8 cellular contexts compared by ENCODE assay signal in the genomic region with DNA sequence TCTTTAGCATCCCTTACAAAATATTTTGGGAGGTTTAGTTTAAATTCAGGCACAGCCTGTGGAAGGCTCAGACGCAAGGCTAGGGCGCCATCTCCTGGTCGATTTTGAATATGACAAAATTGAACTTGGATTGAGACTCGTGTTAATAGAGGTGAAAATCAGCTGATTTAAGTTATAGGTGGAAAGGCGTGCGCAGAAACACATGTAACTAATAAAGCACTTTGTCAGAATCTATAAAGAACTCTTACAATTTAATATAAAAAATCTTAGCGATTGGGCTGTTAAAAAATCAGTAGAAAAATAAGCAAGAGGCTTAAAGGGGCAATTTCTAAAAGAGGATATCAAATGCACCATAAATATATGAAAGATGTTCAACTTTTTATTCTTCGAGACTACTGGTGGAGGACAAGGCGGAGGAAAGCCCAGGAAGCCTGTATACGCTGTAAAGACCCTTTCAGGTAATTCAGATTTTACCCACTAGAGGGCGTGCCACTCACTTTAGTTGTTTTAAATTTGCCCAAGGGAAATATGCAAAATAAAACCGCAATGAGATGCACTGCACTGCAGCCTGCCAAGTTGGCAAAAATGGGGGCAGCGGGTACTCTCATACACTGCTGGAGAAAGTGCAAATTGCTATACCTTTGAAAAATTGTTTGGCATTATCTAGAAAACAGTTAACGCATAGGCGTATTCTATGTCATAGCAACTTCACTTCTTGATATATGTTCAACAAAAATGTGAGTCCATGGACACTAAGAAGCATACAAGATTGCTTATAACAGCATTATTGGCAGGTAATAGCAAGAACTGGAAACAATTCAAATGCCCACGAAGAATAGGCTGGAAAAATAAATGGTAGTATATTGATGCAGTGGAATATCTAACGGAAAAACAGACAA.
DNase-seq lines count a peak whose midpoint lies in the region; ATAC-seq and TF ChIP-seq lines count a peak whose summit lies in the region.

No MANE protein-coding gene starts in this region.

- H3K56ac ChIP-seq in IMR-90 (ENCODE audit: extremely low read depth, insufficient read depth, low read length): no peak overlapping the region

- no peak overlapping the region for H2BK20ac ChIP-seq in IMR-90 (ENCODE audit: low read depth, low read length)

- WGBS in IMR-90 (ENCODE audit: extremely low coverage in 2 of 2, insufficient read length in 1 of 2), 2 experiments: 0% methylated on average over 2 of the region's 17 CpGs; no CpG with 5 or more reads in 1 of the 2 experiments

- peak overlapping the region; percentile 79 for H3K4me3 Mint-ChIP-seq in activated T-cell treated with anti-CD3 and anti-CD28 coated beads, Interleukin-2, amount 50 U/mL, for 4 hours
- peak overlapping the region; percentile 76 to 95 (median 91) for H3K4me3 Mint-ChIP-seq in naive thymus-derived CD8-positive, alpha-beta T cell
- H3K4me3 Mint-ChIP-seq in stimulated activated naive CD8-positive, alpha-beta T cell treated with anti-CD3 and anti-CD28 coated beads, Interleukin-15, Interleukin-2, amounts not matched to agents 100 ng/mL and 50 ng/mL, for 24 hours: peak overlapping the region; percentile 78

- intact Hi-C loops in IMR-90 (cut with micrococcal nuclease): loop anchor here (1.0 kb wide), 7 partner anchors 28 to 295 kb away; a partner anchor contains a TSS

- no peaks in the 10 kb centered on the region for H3K9me3 ChIP-seq in IMR-90 (ENCODE audit: control insufficient read depth, insufficient read depth, low read length)

- no peaks in the 10 kb centered on the region for H3K36me3 Mint-ChIP-seq in activated T-cell treated with anti-CD3 and anti-CD28 coated beads, Interleukin-2, amount 50 U/mL, for 4 hours (ENCODE audit: insufficient read depth)
- H3K36me3 Mint-ChIP-seq in naive thymus-derived CD8-positive, alpha-beta T cell: no peaks in the 10 kb centered on the region
- H3K36me3 Mint-ChIP-seq in stimulated activated naive CD8-positive, alpha-beta T cell treated with anti-CD3 and anti-CD28 coated beads, Interleukin-15, Interleukin-2, amounts not matched to agents 100 ng/mL and 50 ng/mL, for 24 hours (ENCODE audit: low read depth): no peaks in the 10 kb centered on the region

- DNase-seq in COLO829 (ENCODE audit: low spot score) (peak; percentile 43), IMR-90 (peak; percentile 77), OCI-M1 (lab: John Stamatoyannopoulos, UW) (peak; percentile 93), fibroblast of gingiva (ENCODE audit: low read depth) (peak; percentile 62)
- DNase-seq in activated T-cell treated with anti-CD3 and anti-CD28 coated beads, Interleukin-2, amount 50 U/mL, for 4 hours: peak; percentile 71
- peak; percentile 54 to 92 (median 82) for DNase-seq in naive thymus-derived CD8-positive, alpha-beta T cell

- peaks cover 44% of the 10 kb centered on the region for H3K4me1 Mint-ChIP-seq in activated T-cell treated with anti-CD3 and anti-CD28 coated beads, Interleukin-2, amount 50 U/mL, for 4 hours (ENCODE audit: low read depth)
- H3K4me1 Mint-ChIP-seq in naive thymus-derived CD8-positive, alpha-beta T cell: peaks cover 11 to 47% (median 35%) of the 10 kb centered on the region in 4 donors
- H3K4me1 Mint-ChIP-seq in stimulated activated naive CD8-positive, alpha-beta T cell treated with anti-CD3 and anti-CD28 coated beads, Interleukin-15, Interleukin-2, amounts not matched to agents 100 ng/mL and 50 ng/mL, for 24 hours (ENCODE audit: low read depth): peaks cover 54% of the 10 kb centered on the region

- peak overlapping the region; percentile 81; the same call in 1 of the 3 replicates for H2BK15ac ChIP-seq in IMR-90 (ENCODE audit: low read depth, low read length)

- 0 out of 4 replicates have a peak overlapping the region, but pooled peaks have one; percentile 6 to 26 for H4K8ac ChIP-seq in IMR-90 (ENCODE audit: low read depth in 2 of 2, low read length in 2 of 2)

- H3K27ac Mint-ChIP-seq in naive thymus-derived CD8-positive, alpha-beta T cell: peak overlapping the region; percentile 84 to 92 (median 90)
- H3K27ac Mint-ChIP-seq in stimulated activated naive CD8-positive, alpha-beta T cell treated with anti-CD3 and anti-CD28 coated beads, Interleukin-15, Interleukin-2, amounts not matched to agents 100 ng/mL and 50 ng/mL, for 24 hours: peak overlapping the region; percentile 85

- H4K5ac ChIP-seq in IMR-90 (ENCODE audit: low read depth, low read length): no peak overlapping the region

- TF ChIP-seq RAD21 in IMR-90 (IDR thresholded peaks at IDR 0.05; ENCODE audit: low read length): peak; percentile 95

- in situ Hi-C loops in IMR-90 (cut with MboI; ENCODE audit: low sequenced_read_pairs): loop anchor here (10.0 kb wide), 1 partner anchor 157 kb away; no protein-coding TSS in a partner anchor

- no peak overlapping the region for H4K91ac ChIP-seq in IMR-90 (ENCODE audit: insufficient read depth, low read depth, low read length)

- no peaks in the 10 kb centered on the region for H4K20me1 ChIP-seq in IMR-90 (ENCODE audit: insufficient read depth, low read length)

- H2AK9ac ChIP-seq in IMR-90 (replicated peaks; ENCODE audit: low read depth, low read length, poor library complexity): no peak overlapping the region

- no peaks in the 10 kb centered on the region for H3K27me3 ChIP-seq in IMR-90 (ENCODE audit: control insufficient read depth, insufficient read depth, low read length)

- peak; percentile 35; the same call in 1 of the 2 replicates for TF ChIP-seq POLR2A in IMR-90 (IDR thresholded peaks at IDR 0.05; ENCODE audit: low read depth, low read length)

- H3K4me1 ChIP-seq in IMR-90 (ENCODE audit: control insufficient read depth, insufficient read depth, low read length): peaks cover 19% of the 10 kb centered on the region

- H2AFZ ChIP-seq in IMR-90 (replicated peaks; ENCODE audit: low read length, poor library complexity): no peak overlapping the region

- no peak overlapping the region for H2AK5ac ChIP-seq in IMR-90 (ENCODE audit: low read depth, low read length)

- H3K27me3 Mint-ChIP-seq in activated T-cell treated with anti-CD3 and anti-CD28 coated beads, Interleukin-2, amount 50 U/mL, for 4 hours (ENCODE audit: low read depth): no peaks in the 10 kb centered on the region
- no peaks in the 10 kb centered on the region for H3K27me3 Mint-ChIP-seq in naive thymus-derived CD8-positive, alpha-beta T cell
- no peaks in the 10 kb centered on the region for H3K27me3 Mint-ChIP-seq in stimulated activated naive CD8-positive, alpha-beta T cell treated with anti-CD3 and anti-CD28 coated beads, Interleukin-15, Interleukin-2, amounts not matched to agents 100 ng/mL and 50 ng/mL, for 24 hours

- peak overlapping the region; percentile 28; the same call in 1 of the 2 replicates for H3K4me3 ChIP-seq in IMR-90 (ENCODE audit: insufficient read depth, low read depth, low read length)

- H3K9ac ChIP-seq in IMR-90 (ENCODE audit: low read depth, low read length): peak overlapping the region; percentile 27; the same call in 1 of the 2 replicates

- no peak overlapping the region for H3K14ac ChIP-seq in IMR-90 (replicated peaks; ENCODE audit: low read depth, low read length)

- H3K4ac ChIP-seq in IMR-90 (ENCODE audit: low read depth, low read length): no peak overlapping the region

- peak; percentile 61 for ATAC-seq in GM21515 (IDR thresholded peaks at IDR 0.05; ENCODE audit: unreplicated experiment)
- peak; percentile 64 for ATAC-seq in IMR-90 (ENCODE audit: low read depth)
- ATAC-seq in activated T-cell treated with anti-CD3 and anti-CD28 coated beads, Interleukin-2, amount 50 U/mL, for 4 hours: peak; percentile 64 to 69
- ATAC-seq in naive thymus-derived CD8-positive, alpha-beta T cell: peak; percentile 79 to 82

- no peaks in the 10 kb centered on the region for H3K36me3 ChIP-seq in IMR-90 (ENCODE audit: control insufficient read depth, insufficient read depth, low read length)

- dilution Hi-C loops in IMR-90 (cut with HindIII; ENCODE audit: low sequenced_read_pairs, unreplicated experiment): no loop called here

- POLR2A ChIA-PET in IMR-90 (lab: Charles Lee; ENCODE audit: unreplicated experiment): no interaction called here
- POLR2A ChIA-PET in naive thymus-derived CD8-positive, alpha-beta T cell (lab: Charles Lee): interaction anchor here (0.5 to 1.3 kb wide), 4 partner anchors 48 to 288 kb away, joined by 3 read pairs; no protein-coding TSS in a partner anchor

- H3K79me1 ChIP-seq in IMR-90 (ENCODE audit: low read depth in 1 of 2, low read length in 2 of 2): no peaks in the 10 kb centered on the region; a peak in 1 of 4 replicates

- no TSS peak for BruUV-seq in IMR-90 (replicated peaks; lab: Mats Ljungman, UMichigan)

- H2BK120ac ChIP-seq in IMR-90 (ENCODE audit: low read depth, low read length): peak overlapping the region; percentile 84; the same call in 1 of the 2 replicates

- peak overlapping the region; percentile 90 for H3K4me2 ChIP-seq in IMR-90 (ENCODE audit: low read depth, low read length)

- CTCF ChIA-PET in IMR-90 (lab: Yijun Ruan, JAX): interaction anchor here (0.5 to 3.8 kb wide), 19 partner anchors 11 to 336 kb away, joined by 3 to 48 read pairs (median 4); no protein-coding TSS in a partner anchor

- H3K27ac ChIP-seq in IMR-90 (ENCODE audit: insufficient read depth, low read length): no peak overlapping the region

- TF ChIP-seq CTCF in IMR-90 (conservative IDR thresholded peaks at IDR 0.05; ENCODE audit: low read depth, low read length): peak; percentile 91

- H3K23ac ChIP-seq in IMR-90 (ENCODE audit: low read depth, low read length): no peak overlapping the region

- H3K9me3 Mint-ChIP-seq in activated T-cell treated with anti-CD3 and anti-CD28 coated beads, Interleukin-2, amount 50 U/mL, for 4 hours: no peaks in the 10 kb centered on the region
- no peaks in the 10 kb centered on the region for H3K9me3 Mint-ChIP-seq in naive thymus-derived CD8-positive, alpha-beta T cell
- no peaks in the 10 kb centered on the region for H3K9me3 Mint-ChIP-seq in stimulated activated naive CD8-positive, alpha-beta T cell treated with anti-CD3 and anti-CD28 coated beads, Interleukin-15, Interleukin-2, amounts not matched to agents 100 ng/mL and 50 ng/mL, for 24 hours

- H2BK5ac ChIP-seq in IMR-90 (ENCODE audit: low read depth, low read length, poor library complexity, severe bottlenecking): peak overlapping the region; percentile 72

- H3K9me1 ChIP-seq in IMR-90 (ENCODE audit: insufficient read depth, low read length): no peaks in the 10 kb centered on the region; the same call in none of the 2 replicates

- no peak overlapping the region for H3K18ac ChIP-seq in IMR-90 (ENCODE audit: low read depth, low read length)

TF ChIP-seq in IMR-90, 13 proteins besides CTCF, POLR2A, EP300 and RAD21 (continues in another document):
- peak; percentile 94 for TF ChIP-seq SMC3 (IDR thresholded peaks at IDR 0.05; ENCODE audit: low read depth, low read length)
- TF ChIP-seq, protein P1, sequence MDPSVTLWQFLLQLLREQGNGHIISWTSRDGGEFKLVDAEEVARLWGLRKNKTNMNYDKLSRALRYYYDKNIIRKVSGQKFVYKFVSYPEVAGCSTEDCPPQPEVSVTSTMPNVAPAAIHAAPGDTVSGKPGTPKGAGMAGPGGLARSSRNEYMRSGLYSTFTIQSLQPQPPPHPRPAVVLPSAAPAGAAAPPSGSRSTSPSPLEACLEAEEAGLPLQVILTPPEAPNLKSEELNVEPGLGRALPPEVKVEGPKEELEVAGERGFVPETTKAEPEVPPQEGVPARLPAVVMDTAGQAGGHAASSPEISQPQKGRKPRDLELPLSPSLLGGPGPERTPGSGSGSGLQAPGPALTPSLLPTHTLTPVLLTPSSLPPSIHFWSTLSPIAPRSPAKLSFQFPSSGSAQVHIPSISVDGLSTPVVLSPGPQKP (IDR thresholded peaks at IDR 0.05; ENCODE audit: borderline replicate concordance, low read depth, low read length): no peak

Comparison
In these comparisons a context has a peak if more than half of its experiments do, and no peak if none do; other contexts are left out.
1. DNase-seq: peak in every context shown above with its lines; median percentile 93 in OCI-M1; 82 in naive thymus-derived CD8-positive, alpha-beta T cell; 77 in IMR-90; 71 in activated T-cell treated with anti-CD3 and anti-CD28 coated beads, Interleukin-2, amount 50 U/mL, for 4 hours; 62 in fibroblast of gingiva; 43 in COLO829.